1 cellular context compared by ENCODE assay signal in genomic region chr12:127165567-127166392, GRCh38.
TF ChIP-seq lines count a peak whose summit lies in the region.

No MANE protein-coding gene starts in this region.

TF ChIP-seq in HepG2, 621 proteins besides CTCF, POLR2A, EP300 and RAD21 (continued from another document and continues in another):
- no peak for TF ChIP-seq HIC2 (CRISPR knock-in tag; IDR thresholded peaks at IDR 0.05; ENCODE audit: low read depth)
- TF ChIP-seq, protein P1, sequence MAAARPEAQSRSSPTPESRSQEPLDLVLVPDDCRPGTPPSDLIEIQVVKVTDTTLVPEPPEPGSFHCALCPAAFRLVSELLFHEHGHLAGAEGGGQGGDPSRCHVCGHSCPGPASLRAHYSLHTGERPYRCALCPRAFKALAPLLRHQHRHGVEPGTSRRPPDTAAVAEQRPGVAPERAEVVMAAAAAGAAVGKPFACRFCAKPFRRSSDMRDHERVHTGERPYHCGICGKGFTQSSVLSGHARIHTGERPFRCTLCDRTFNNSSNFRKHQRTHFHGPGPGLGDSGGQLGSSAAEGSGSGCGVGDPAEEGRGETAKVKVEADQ (CRISPR knock-in tag; IDR thresholded peaks at IDR 0.05; ENCODE audit: borderline replicate concordance) = no peak
- TF ChIP-seq, protein P2, sequence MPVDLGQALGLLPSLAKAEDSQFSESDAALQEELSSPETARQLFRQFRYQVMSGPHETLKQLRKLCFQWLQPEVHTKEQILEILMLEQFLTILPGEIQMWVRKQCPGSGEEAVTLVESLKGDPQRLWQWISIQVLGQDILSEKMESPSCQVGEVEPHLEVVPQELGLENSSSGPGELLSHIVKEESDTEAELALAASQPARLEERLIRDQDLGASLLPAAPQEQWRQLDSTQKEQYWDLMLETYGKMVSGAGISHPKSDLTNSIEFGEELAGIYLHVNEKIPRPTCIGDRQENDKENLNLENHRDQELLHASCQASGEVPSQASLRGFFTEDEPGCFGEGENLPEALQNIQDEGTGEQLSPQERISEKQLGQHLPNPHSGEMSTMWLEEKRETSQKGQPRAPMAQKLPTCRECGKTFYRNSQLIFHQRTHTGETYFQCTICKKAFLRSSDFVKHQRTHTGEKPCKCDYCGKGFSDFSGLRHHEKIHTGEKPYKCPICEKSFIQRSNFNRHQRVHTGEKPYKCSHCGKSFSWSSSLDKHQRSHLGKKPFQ (CRISPR knock-in tag; IDR thresholded peaks at IDR 0.05; ENCODE audit: insufficient replicate concordance) = no peak
- TF ChIP-seq ZNF251 (CRISPR knock-in tag; IDR thresholded peaks at IDR 0.05) = no peak
- no peak for TF ChIP-seq ATAD3A (CRISPR knock-in tag; IDR thresholded peaks at IDR 0.05)
- TF ChIP-seq KDM5A (IDR thresholded peaks at IDR 0.05; ENCODE audit: borderline replicate concordance, low read length) = no peak
- TF ChIP-seq, protein P3, sequence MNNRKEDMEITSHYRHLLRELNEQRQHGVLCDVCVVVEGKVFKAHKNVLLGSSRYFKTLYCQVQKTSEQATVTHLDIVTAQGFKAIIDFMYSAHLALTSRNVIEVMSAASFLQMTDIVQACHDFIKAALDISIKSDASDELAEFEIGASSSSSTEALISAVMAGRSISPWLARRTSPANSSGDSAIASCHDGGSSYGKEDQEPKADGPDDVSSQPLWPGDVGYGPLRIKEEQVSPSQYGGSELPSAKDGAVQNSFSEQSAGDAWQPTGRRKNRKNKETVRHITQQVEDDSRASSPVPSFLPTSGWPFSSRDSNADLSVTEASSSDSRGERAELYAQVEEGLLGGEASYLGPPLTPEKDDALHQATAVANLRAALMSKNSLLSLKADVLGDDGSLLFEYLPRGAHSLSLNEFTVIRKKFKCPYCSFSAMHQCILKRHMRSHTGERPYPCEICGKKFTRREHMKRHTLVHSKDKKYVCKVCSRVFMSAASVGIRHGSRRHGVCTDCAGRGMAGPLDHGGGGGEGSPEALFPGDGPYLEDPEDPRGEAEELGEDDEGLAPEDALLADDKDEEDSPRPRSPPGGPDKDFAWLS (CRISPR knock-in tag; IDR thresholded peaks at IDR 0.05; ENCODE audit: borderline replicate concordance) = no peak
- TF ChIP-seq ZNF225 (CRISPR knock-in tag; IDR thresholded peaks at IDR 0.05) = no peak
- TF ChIP-seq ERF (CRISPR knock-in tag; IDR thresholded peaks at IDR 0.05) = no peak
- TF ChIP-seq MEF2D (CRISPR knock-in tag; IDR thresholded peaks at IDR 0.05) = no peak
- TF ChIP-seq JDP2 (CRISPR knock-in tag; IDR thresholded peaks at IDR 0.05; ENCODE audit: borderline replicate concordance) = no peak
- TF ChIP-seq ZNF678 (CRISPR knock-in tag; IDR thresholded peaks at IDR 0.05) = no peak
- TF ChIP-seq IKZF5 (CRISPR knock-in tag; IDR thresholded peaks at IDR 0.05) = no peak
- TF ChIP-seq ARNT2 (CRISPR knock-in tag; IDR thresholded peaks at IDR 0.05; ENCODE audit: low read depth) = no peak
- no peak for TF ChIP-seq SIX4 (CRISPR knock-in tag; IDR thresholded peaks at IDR 0.05)
- TF ChIP-seq SP4 (CRISPR knock-in tag; IDR thresholded peaks at IDR 0.05) = no peak
- no peak for TF ChIP-seq EED (CRISPR knock-in tag; IDR thresholded peaks at IDR 0.05)
- TF ChIP-seq ASH2L (IDR thresholded peaks at IDR 0.05; ENCODE audit: insufficient read length, low read depth, low read length) = no peak
- no peak for TF ChIP-seq ZNF101 (CRISPR knock-in tag; IDR thresholded peaks at IDR 0.05; ENCODE audit: borderline replicate concordance, low read depth)
- no peak for TF ChIP-seq PRPF4 (IDR thresholded peaks at IDR 0.05; ENCODE audit: low read depth, low read length, poor library complexity, severe bottlenecking)
- TF ChIP-seq ZNF614 (CRISPR knock-in tag; IDR thresholded peaks at IDR 0.05; ENCODE audit: borderline replicate concordance) = no peak
- TF ChIP-seq SOX5 (CRISPR knock-in tag; IDR thresholded peaks at IDR 0.05; ENCODE audit: borderline replicate concordance) = no peak; the same call in 1 of the 2 replicates
- TF ChIP-seq MLX (CRISPR knock-in tag; IDR thresholded peaks at IDR 0.05) = no peak
- TF ChIP-seq PATZ1 (CRISPR knock-in tag; IDR thresholded peaks at IDR 0.05) = no peak
- peak; percentile 86 for TF ChIP-seq GABPB1 (CRISPR knock-in tag; IDR thresholded peaks at IDR 0.05)
- 0 out of 2 replicates have a peak, but pooled peaks have one; percentile 18 for TF ChIP-seq ELF3 (CRISPR knock-in tag; IDR thresholded peaks at IDR 0.05)
- no peak for TF ChIP-seq ZNF232 (CRISPR knock-in tag; IDR thresholded peaks at IDR 0.05; ENCODE audit: borderline replicate concordance)
- no peak for TF ChIP-seq ZNF816 (CRISPR knock-in tag; IDR thresholded peaks at IDR 0.05; ENCODE audit: borderline replicate concordance)
- TF ChIP-seq ZNF160 (CRISPR knock-in tag; IDR thresholded peaks at IDR 0.05) = no peak
- no peak for TF ChIP-seq RBFOX2 (IDR thresholded peaks at IDR 0.05; ENCODE audit: low read depth, low read length)
- TF ChIP-seq SAFB2 (CRISPR knock-in tag; IDR thresholded peaks at IDR 0.05; ENCODE audit: borderline replicate concordance, low read depth) = no peak
- no peak for TF ChIP-seq PHF20 (CRISPR knock-in tag; IDR thresholded peaks at IDR 0.05)
- no peak for TF ChIP-seq NFYC (CRISPR knock-in tag; IDR thresholded peaks at IDR 0.05)
- no peak for TF ChIP-seq HBP1 (CRISPR knock-in tag; IDR thresholded peaks at IDR 0.05; ENCODE audit: low read depth)
- TF ChIP-seq RFXAP (CRISPR knock-in tag; IDR thresholded peaks at IDR 0.05; ENCODE audit: borderline replicate concordance) = no peak
- TF ChIP-seq MYNN (CRISPR knock-in tag; IDR thresholded peaks at IDR 0.05; ENCODE audit: low read depth) = no peak
- TF ChIP-seq PITX1 (CRISPR knock-in tag; IDR thresholded peaks at IDR 0.05) = no peak
- TF ChIP-seq NFYB (CRISPR knock-in tag; IDR thresholded peaks at IDR 0.05) = no peak
- no peak for TF ChIP-seq GFI1 (CRISPR knock-in tag; IDR thresholded peaks at IDR 0.05; ENCODE audit: borderline replicate concordance)
- no peak for TF ChIP-seq TCF12 (IDR thresholded peaks at IDR 0.05)
- TF ChIP-seq TCF12 (CRISPR knock-in tag; IDR thresholded peaks at IDR 0.05) = no peak
- TF ChIP-seq, protein P4, sequence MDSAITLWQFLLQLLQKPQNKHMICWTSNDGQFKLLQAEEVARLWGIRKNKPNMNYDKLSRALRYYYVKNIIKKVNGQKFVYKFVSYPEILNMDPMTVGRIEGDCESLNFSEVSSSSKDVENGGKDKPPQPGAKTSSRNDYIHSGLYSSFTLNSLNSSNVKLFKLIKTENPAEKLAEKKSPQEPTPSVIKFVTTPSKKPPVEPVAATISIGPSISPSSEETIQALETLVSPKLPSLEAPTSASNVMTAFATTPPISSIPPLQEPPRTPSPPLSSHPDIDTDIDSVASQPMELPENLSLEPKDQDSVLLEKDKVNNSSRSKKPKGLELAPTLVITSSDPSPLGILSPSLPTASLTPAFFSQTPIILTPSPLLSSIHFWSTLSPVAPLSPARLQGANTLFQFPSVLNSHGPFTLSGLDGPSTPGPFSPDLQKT (CRISPR knock-in tag; IDR thresholded peaks at IDR 0.05; ENCODE audit: borderline replicate concordance) = no peak
- TF ChIP-seq TRAFD1 (CRISPR knock-in tag; IDR thresholded peaks at IDR 0.05; ENCODE audit: borderline replicate concordance) = no peak
- no peak for TF ChIP-seq ATF4 (CRISPR knock-in tag; IDR thresholded peaks at IDR 0.05)
- TF ChIP-seq ZNF30 (CRISPR knock-in tag; IDR thresholded peaks at IDR 0.05) = no peak
- no peak for TF ChIP-seq ZFP36 (IDR thresholded peaks at IDR 0.05; ENCODE audit: borderline replicate concordance, low read depth, low read length, partially characterized antibody)
- TF ChIP-seq, protein P5, sequence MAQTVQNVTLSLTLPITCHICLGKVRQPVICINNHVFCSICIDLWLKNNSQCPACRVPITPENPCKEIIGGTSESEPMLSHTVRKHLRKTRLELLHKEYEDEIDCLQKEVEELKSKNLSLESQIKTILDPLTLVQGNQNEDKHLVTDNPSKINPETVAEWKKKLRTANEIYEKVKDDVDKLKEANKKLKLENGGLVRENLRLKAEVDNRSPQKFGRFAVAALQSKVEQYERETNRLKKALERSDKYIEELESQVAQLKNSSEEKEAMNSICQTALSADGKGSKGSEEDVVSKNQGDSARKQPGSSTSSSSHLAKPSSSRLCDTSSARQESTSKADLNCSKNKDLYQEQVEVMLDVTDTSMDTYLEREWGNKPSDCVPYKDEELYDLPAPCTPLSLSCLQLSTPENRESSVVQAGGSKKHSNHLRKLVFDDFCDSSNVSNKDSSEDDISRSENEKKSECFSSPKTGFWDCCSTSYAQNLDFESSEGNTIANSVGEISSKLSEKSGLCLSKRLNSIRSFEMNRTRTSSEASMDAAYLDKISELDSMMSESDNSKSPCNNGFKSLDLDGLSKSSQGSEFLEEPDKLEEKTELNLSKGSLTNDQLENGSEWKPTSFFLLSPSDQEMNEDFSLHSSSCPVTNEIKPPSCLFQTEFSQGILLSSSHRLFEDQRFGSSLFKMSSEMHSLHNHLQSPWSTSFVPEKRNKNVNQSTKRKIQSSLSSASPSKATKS (CRISPR knock-in tag; IDR thresholded peaks at IDR 0.05) = no peak
- TF ChIP-seq ZNF382 (CRISPR knock-in tag; IDR thresholded peaks at IDR 0.05; ENCODE audit: borderline replicate concordance) = no peak
- TF ChIP-seq BRD4 (CRISPR knock-in tag; IDR thresholded peaks at IDR 0.05) = no peak
